11 cellular contexts compared by ENCODE assay signal in the genomic region with DNA sequence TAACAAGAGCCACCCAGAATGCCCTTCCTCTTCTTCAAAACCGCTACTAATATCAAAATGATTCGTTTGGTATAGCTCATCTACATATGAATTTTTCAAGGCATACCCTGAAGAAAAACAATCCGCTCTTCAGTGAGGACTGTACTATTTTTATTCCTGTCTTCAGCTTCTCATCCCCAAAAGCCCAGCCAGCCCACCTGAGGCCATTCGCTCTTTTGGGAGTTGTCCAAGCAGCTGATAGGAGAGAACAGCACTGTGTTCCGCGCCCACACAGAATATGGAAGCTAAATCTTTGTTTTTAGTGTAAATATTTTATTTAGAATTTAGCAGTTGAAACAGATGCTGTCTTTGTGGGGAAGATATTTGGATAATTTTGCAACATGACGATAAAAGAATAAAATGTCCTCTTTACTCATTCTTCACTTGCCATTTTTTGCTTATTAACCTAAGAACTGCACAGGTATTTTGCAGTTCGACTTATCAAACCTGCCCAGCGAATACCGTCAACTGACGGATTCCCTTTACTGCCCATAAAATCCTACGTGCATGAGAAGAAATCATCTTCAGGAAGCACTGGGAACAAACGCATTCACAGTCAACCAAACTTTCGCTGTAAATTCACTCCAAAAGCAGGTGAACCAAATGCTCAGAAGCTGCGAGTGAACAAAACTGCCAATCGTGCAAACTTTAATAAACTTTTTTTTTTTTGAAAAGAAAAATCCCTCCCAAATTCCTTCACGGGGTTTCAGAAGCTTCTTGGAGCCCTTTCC. TPM values are rescaled to one million over a fixed set of nuclear protein-coding genes. Genes with fewer than 3 reads are reported as not detected.
DNase-seq lines count a peak whose midpoint lies in the region; FAIRE-seq and TF ChIP-seq lines count a peak whose summit lies in the region.
"Had no signal": no experiment of that assay in that cellular context is flagged by ENCODE, and none has a peak within 500 bp of the region (broad histone marks: within the 10 kb centered on the region; RNA-seq: fewer than 3 reads in every experiment).

No MANE protein-coding gene starts in this region.

- DNase-seq in GM20000 (ENCODE audit: low spot score) (peak; percentile 10), GM12892 (ENCODE audit: insufficient read length) (no peak), HCEC 1CT (no peak), cortex of kidney (lab: John Stamatoyannopoulos, UW) (no peak)
- no peak for DNase-seq in activated T-cell treated with anti-CD3 and anti-CD28 coated beads, Interleukin-2, amount 50 U/mL, for 48 hours
- DNase-seq: activated naive CD4-positive, alpha-beta T cell treated with Interleukin-2 at 50 U/mL for 16 hours; NCI-H1048 had no signal

- TF ChIP-seq POLR2A in GM12892 (IDR thresholded peaks at IDR 0.05; ENCODE audit: low read depth, low read length), result no peak

- H3K36me3 ChIP-seq in iPS-15b (ENCODE audit: control insufficient read depth, insufficient read depth, low read length) (no peaks in the 10 kb centered on the region), rectal smooth muscle tissue (ENCODE audit: control insufficient read depth, insufficient read depth, low read length) (no peaks in the 10 kb centered on the region)

- H3K27me3 ChIP-seq in iPS-15b (ENCODE audit: control insufficient read depth, insufficient read depth, low read length) (peaks cover 47% of the 10 kb centered on the region), rectal smooth muscle tissue (ENCODE audit: control insufficient read depth, insufficient read depth, low read length) (no peaks in the 10 kb centered on the region)

- H3K4me3 ChIP-seq in WI38 (ENCODE audit: low read depth, low read length) (peak overlapping the region; percentile 84), iPS-15b (ENCODE audit: low read depth, low read length) (peak overlapping the region; percentile 61), rectal smooth muscle tissue (ENCODE audit: low read length) (peak overlapping the region; percentile 62)
- H3K4me3 ChIP-seq: SK-N-MC had no signal

- no peaks in the 10 kb centered on the region for H3K4me1 ChIP-seq in iPS-15b (ENCODE audit: control insufficient read depth, insufficient read depth, low read length)
- H3K4me1 ChIP-seq in rectal smooth muscle tissue (ENCODE audit: control insufficient read depth, insufficient read depth, low read length), result peaks cover 2% of the 10 kb centered on the region

- H3K27ac ChIP-seq in rectal smooth muscle tissue (ENCODE audit: low read depth, low read length), result peak overlapping the region; percentile 17
- H3K27ac ChIP-seq: SK-N-MC had no signal

- no peak for FAIRE-seq in GM12892 (lab: Jason Lieb, UNC)

- no peaks in the 10 kb centered on the region for H3K9me3 ChIP-seq in iPS-15b (ENCODE audit: control insufficient read depth, insufficient read depth, low read length)

- TF ChIP-seq CTCF in GM20000 (IDR thresholded peaks at IDR 0.05; ENCODE audit: extremely low read depth, missing control alignments) (no peak), WI38 (IDR thresholded peaks at IDR 0.05; ENCODE audit: low read depth, low read length) (no peak)

- H3K9ac ChIP-seq in iPS-15b (ENCODE audit: low read depth, low read length) (no peak overlapping the region), rectal smooth muscle tissue (ENCODE audit: low read length) (no peak overlapping the region)

RNA-seq across cellular contexts. Expression of a gene that starts 3.4 kb away (rescaled TPM):
- polyA plus RNA-seq in GM12892 (2012; ENCODE audit: missing spikeins), result not detected
